Comparison of ENCODE assay signal across 18 cellular contexts in genomic region chr14:71380271-71380670, GRCh38. TPM values are rescaled to one million over a fixed set of nuclear protein-coding genes. Genes with fewer than 3 reads are reported as not detected.
DNase-seq lines count a peak whose midpoint lies in the region; ATAC-seq, FAIRE-seq and TF ChIP-seq lines count a peak whose summit lies in the region.
"Had no signal": no experiment of that assay in that cellular context is flagged by ENCODE, and none has a peak within 500 bp of the region (broad histone marks: within the 10 kb centered on the region; RNA-seq: fewer than 3 reads in every experiment).

No MANE protein-coding gene starts in this region.

- POLR2A ChIA-PET in A673 (lab: Charles Lee; ENCODE audit: low non-redundant PET): no interaction called here

- no peak for TF ChIP-seq CTCF in A673 (conservative IDR thresholded peaks at IDR 0.05; ENCODE audit: low read depth, low read length)
- no peak for TF ChIP-seq CTCF in bronchial epithelial cell (IDR thresholded peaks at IDR 0.05; ENCODE audit: insufficient read depth, low read length, severe bottlenecking)
- no peak for TF ChIP-seq CTCF in left lung (IDR thresholded peaks at IDR 0.05)

- peaks cover 9 to 11% of the 10 kb centered on the region in 2 donors for H3K9me3 Mint-ChIP-seq in stimulated activated naive CD8-positive, alpha-beta T cell treated with anti-CD3 and anti-CD28 coated beads, Interleukin-15, amount 100 ng/mL, for 72 hours

- intact Hi-C loops in A673 (cut with micrococcal nuclease; ENCODE audit: unreplicated experiment): no loop called here
- intact Hi-C loops in left lung (cut with DNase I): no loop called here

- H3K4me3 Mint-ChIP-seq in stimulated activated naive CD8-positive, alpha-beta T cell treated with anti-CD3 and anti-CD28 coated beads, Interleukin-15, amount 100 ng/mL, for 72 hours: no peak overlapping the region
- H3K4me3 Mint-ChIP-seq: activated naive CD4-positive, alpha-beta T cell treated with anti-CD3 and anti-CD28 coated beads for 36 hours had no signal

- ATAC-seq in left lung (peak; percentile 30), HG02938 (IDR thresholded peaks at IDR 0.05; ENCODE audit: unreplicated experiment) (no peak)
- no peak for ATAC-seq in stimulated activated naive CD8-positive, alpha-beta T cell treated with anti-CD3 and anti-CD28 coated beads, Interleukin-15, amount 100 ng/mL, for 72 hours
- ATAC-seq: gastroesophageal sphincter, left colon, Panc1 had no signal

- DNase-seq in A673 (ENCODE audit: low spot score) (peak; percentile 74), H4 (ENCODE audit: low spot score) (peak; percentile 42), bronchial epithelial cell (ENCODE audit: low read depth) (peak; percentile 39), left lung (no peak), H54 (ENCODE audit: insufficient read length, low spot score) (no peak), GM19238 (ENCODE audit: insufficient read length, low spot score) (no peak)
- no peak for DNase-seq in stimulated activated naive CD8-positive, alpha-beta T cell treated with anti-CD3 and anti-CD28 coated beads, Interleukin-15, amount 100 ng/mL, for 72 hours
- DNase-seq: activated CD8-positive, alpha-beta memory T cell treated with anti-CD3 and anti-CD28 coated beads for 24 hours; activated naive CD4-positive, alpha-beta T cell treated with anti-CD3 and anti-CD28 coated beads for 36 hours; colonic mucosa; left colon; NCI-H1105; NCI-H510A; T-helper 9 cell; transverse colon had no signal

- no peak for FAIRE-seq in bronchial epithelial cell (lab: Jason Lieb, UNC)
- FAIRE-seq in H54 (lab: Jason Lieb, UNC): no peak

- TF ChIP-seq POLR2A in H54 (IDR thresholded peaks at IDR 0.05; ENCODE audit: low read depth, low read length): no peak

- peaks cover 41% of the 10 kb centered on the region for H3K4me1 Mint-ChIP-seq in stimulated activated naive CD8-positive, alpha-beta T cell treated with anti-CD3 and anti-CD28 coated beads, Interleukin-15, amount 100 ng/mL, for 72 hours

- BruUV-seq in A673 (replicated peaks; lab: Mats Ljungman, UMichigan): no TSS peak

- H3K27ac ChIP-seq in A673 (ENCODE audit: low read depth, low read length, poor library complexity, severe bottlenecking): peak overlapping the region; percentile 66
- no peak overlapping the region for H3K27ac ChIP-seq in left lung
- H3K27ac ChIP-seq: colonic mucosa, gastroesophageal sphincter, transverse colon had no signal

- no peak overlapping the region for H3K27ac Mint-ChIP-seq in stimulated activated naive CD8-positive, alpha-beta T cell treated with anti-CD3 and anti-CD28 coated beads, Interleukin-15, amount 100 ng/mL, for 72 hours
- H3K27ac Mint-ChIP-seq: activated naive CD4-positive, alpha-beta T cell treated with anti-CD3 and anti-CD28 coated beads for 36 hours had no signal

- no peaks in the 10 kb centered on the region for H3K27me3 ChIP-seq in A673 (replicated peaks; ENCODE audit: insufficient read depth, low read depth, low read length, poor library complexity)
- no peaks in the 10 kb centered on the region for H3K27me3 ChIP-seq in bronchial epithelial cell (ENCODE audit: control insufficient read depth, insufficient read depth, low read length)
- H3K27me3 ChIP-seq in left lung: no peaks in the 10 kb centered on the region
- H3K27me3 ChIP-seq: colonic mucosa, gastroesophageal sphincter, transverse colon had no signal

- CTCF ChIA-PET in A673 (lab: Charles Lee): no interaction called here

- no peak overlapping the region for H3K4me3 ChIP-seq in A673 (ENCODE audit: low read depth, low read length, poor library complexity, severe bottlenecking)
- no peak overlapping the region for H3K4me3 ChIP-seq in bronchial epithelial cell (ENCODE audit: low read depth, low read length)
- H3K4me3 ChIP-seq in left lung: no peak overlapping the region
- H3K4me3 ChIP-seq: colonic mucosa, gastroesophageal sphincter, transverse colon had no signal

- no peaks in the 10 kb centered on the region for H3K27me3 Mint-ChIP-seq in stimulated activated naive CD8-positive, alpha-beta T cell treated with anti-CD3 and anti-CD28 coated beads, Interleukin-15, amount 100 ng/mL, for 72 hours

- peaks cover 4% of the 10 kb centered on the region for H3K9me3 ChIP-seq in A673 (ENCODE audit: low read depth, low read length, poor library complexity, severe bottlenecking)
- H3K9me3 ChIP-seq in left lung: peaks cover 0 to 6% of the 10 kb centered on the region in 2 donors
- H3K9me3 ChIP-seq: colonic mucosa, gastroesophageal sphincter, transverse colon had no signal

- H3K36me3 ChIP-seq in A673 (ENCODE audit: insufficient read depth, low read length, poor library complexity, severe bottlenecking): no peaks in the 10 kb centered on the region
- H3K36me3 ChIP-seq in bronchial epithelial cell (ENCODE audit: control insufficient read depth, insufficient read depth, low read length): peaks cover 2% of the 10 kb centered on the region
- no peaks in the 10 kb centered on the region for H3K36me3 ChIP-seq in left lung
- H3K36me3 ChIP-seq: colonic mucosa, gastroesophageal sphincter, transverse colon had no signal

- H3K4me1 ChIP-seq in A673 (ENCODE audit: insufficient read depth, low read length, poor library complexity, severe bottlenecking) (peaks cover 20% of the 10 kb centered on the region), left lung (no peaks in the 10 kb centered on the region)
- H3K4me1 ChIP-seq: colonic mucosa had no signal

RNA-seq across cellular contexts. Expression of gene SIPA1L1, which starts 60.0 kb away (rescaled TPM):
- 81.0 and 84.2 TPM in 2 replicates for total RNA-seq in A673 (2021)
- 15.6 and 18.4 TPM in 2 replicates for total RNA-seq in H4 (2014; rRNA removed; shearing (Covaris generic))
- 38.2 and 50.8 TPM in 2 replicates for total RNA-seq in bronchial epithelial cell
- total RNA-seq in left lung: 10 to 100 TPM; 42.0 to 45.6 TPM

Comparison
In these comparisons a context has a peak if more than half of its experiments do, and no peak if none do; other contexts are left out.
1. DNase-seq: peak in A673 (single experiment), H4 (single experiment) and bronchial epithelial cell (single experiment); none in left lung (0 of 2), stimulated activated naive CD8-positive, alpha-beta T cell treated with anti-CD3 and anti-CD28 coated beads, Interleukin-15, amount 100 ng/mL, for 72 hours (0 of 2), H54 (single experiment) and GM19238 (single experiment).